ENCODE assay signal across 18 cellular contexts in the genomic region with DNA sequence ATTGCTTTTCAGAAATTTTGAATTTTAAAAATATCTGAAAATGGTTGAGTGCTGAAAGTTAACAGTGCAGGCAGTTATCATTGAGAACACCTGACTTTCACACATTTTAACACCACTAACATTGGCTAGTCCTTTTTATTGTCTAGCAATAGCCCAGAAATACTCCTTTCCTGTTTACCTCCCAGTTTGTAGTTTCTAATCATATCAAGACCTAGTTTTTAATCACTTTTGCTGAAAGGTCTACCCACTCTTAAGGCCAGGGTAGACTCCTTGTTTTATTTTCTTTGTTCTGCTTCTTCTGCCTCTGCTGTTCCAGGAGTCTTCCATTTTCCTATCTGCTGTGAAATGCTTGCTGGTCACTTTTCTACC.
DNase-seq lines count a peak whose midpoint lies in the region; ATAC-seq and TF ChIP-seq lines count a peak whose summit lies in the region.
"Had no signal": no experiment of that assay in that cellular context is flagged by ENCODE, and none has a peak within 500 bp of the region (broad histone marks: within the 10 kb centered on the region; RNA-seq: fewer than 3 reads in every experiment).

No MANE protein-coding gene starts in this region.

- DNase-seq in activated CD4-positive, alpha-beta T cell treated with anti-CD3 and anti-CD28 coated beads, Interleukin-2, amount 10 ng/mL, durations not matched to agents 24 days and 14 days: no peak
- DNase-seq in activated CD4-positive, alpha-beta T cell treated with anti-CD3 and anti-CD28 coated beads for 48 hours: no peak
- DNase-seq in effector memory CD8-positive, alpha-beta T cell: no peak
- DNase-seq in kidney tubule cell (ENCODE audit: low spot score): no peak
- DNase-seq in head of caudate nucleus: no peak
- no peak for DNase-seq in brain microvascular endothelial cell
- DNase-seq: activated gamma-delta T cell treated with Interleukin-2 at 50 U/mL for 16 hours, C1 segment of cervical spinal cord, DMS153, foreskin fibroblast, left cardiac atrium, midbrain, NCI-H2029 treated with DMSO at 0.1 percent for 48 hours, SIG-M5, transverse colon had no signal

- no peaks in the 10 kb centered on the region for H3K36me3 ChIP-seq in brain microvascular endothelial cell (replicated peaks)
- H3K36me3 ChIP-seq: transverse colon had no signal

- no peaks in the 10 kb centered on the region for H3K9me3 Mint-ChIP-seq in activated CD4-positive, alpha-beta T cell treated with anti-CD3 and anti-CD28 coated beads, Interleukin-2, amount 10 ng/mL, durations not matched to agents 24 days and 14 days
- H3K9me3 Mint-ChIP-seq in effector memory CD8-positive, alpha-beta T cell: no peaks in the 10 kb centered on the region
- H3K9me3 Mint-ChIP-seq: T-helper 1 cell treated with Interleukin-12 subunit alpha and Interleukin-12 subunit beta and Interleukin-4 antibody, amounts not matched to agents 30 μg/mL and 1 μg/mL, for 36 hours had no signal

- no peak overlapping the region for H3K4me3 ChIP-seq in brain microvascular endothelial cell (ENCODE audit: low read depth, low read length)
- H3K4me3 ChIP-seq: transverse colon had no signal

- H3K36me3 Mint-ChIP-seq in activated CD4-positive, alpha-beta T cell treated with anti-CD3 and anti-CD28 coated beads, Interleukin-2, amount 10 ng/mL, durations not matched to agents 24 days and 14 days (ENCODE audit: low read depth): no peaks in the 10 kb centered on the region
- peaks cover 4% of the 10 kb centered on the region for H3K36me3 Mint-ChIP-seq in effector memory CD8-positive, alpha-beta T cell (ENCODE audit: insufficient read depth)

- in situ Hi-C loops in brain microvascular endothelial cell (cut with HindIII; ENCODE audit: low pct_ligation_motif_present, low sequenced_read_pairs): no loop called here

- H3K27me3 Mint-ChIP-seq in activated CD4-positive, alpha-beta T cell treated with anti-CD3 and anti-CD28 coated beads, Interleukin-2, amount 10 ng/mL, durations not matched to agents 24 days and 14 days: no peaks in the 10 kb centered on the region
- H3K27me3 Mint-ChIP-seq in effector memory CD8-positive, alpha-beta T cell: no peaks in the 10 kb centered on the region

- TF ChIP-seq CTCF in brain microvascular endothelial cell (IDR thresholded peaks at IDR 0.05; ENCODE audit: low read depth, low read length, missing control alignments): no peak

- H3K27ac ChIP-seq in brain microvascular endothelial cell: no peak overlapping the region
- H3K27ac ChIP-seq: transverse colon had no signal

- ATAC-seq in GM21529 (IDR thresholded peaks at IDR 0.05; ENCODE audit: unreplicated experiment): peak; percentile 59
- peak; percentile 45 for ATAC-seq in HG03280 (IDR thresholded peaks at IDR 0.05; ENCODE audit: unreplicated experiment)
- ATAC-seq in effector memory CD8-positive, alpha-beta T cell (replicated peaks): no peak
- ATAC-seq: left cardiac atrium had no signal

- peak overlapping the region; percentile 20 for H3K27ac Mint-ChIP-seq in activated CD4-positive, alpha-beta T cell treated with anti-CD3 and anti-CD28 coated beads, Interleukin-2, amount 10 ng/mL, durations not matched to agents 24 days and 14 days
- peak overlapping the region; percentile 5 to 67 for H3K27ac Mint-ChIP-seq in effector memory CD8-positive, alpha-beta T cell
- H3K27ac Mint-ChIP-seq: T-helper 1 cell treated with Interleukin-12 subunit alpha and Interleukin-12 subunit beta and Interleukin-4 antibody, amounts not matched to agents 30 μg/mL and 1 μg/mL, for 36 hours had no signal

- H3K27me3 ChIP-seq in brain microvascular endothelial cell (replicated peaks): no peaks in the 10 kb centered on the region
- H3K27me3 ChIP-seq: transverse colon had no signal

- H3K4me1 Mint-ChIP-seq in activated CD4-positive, alpha-beta T cell treated with anti-CD3 and anti-CD28 coated beads, Interleukin-2, amount 10 ng/mL, durations not matched to agents 24 days and 14 days: peaks cover 17% of the 10 kb centered on the region
- peaks cover 13 to 29% of the 10 kb centered on the region in 2 donors for H3K4me1 Mint-ChIP-seq in effector memory CD8-positive, alpha-beta T cell (ENCODE audit: low read depth in 2 of 2)

- peak overlapping the region; percentile 2 for H3K4me3 Mint-ChIP-seq in activated CD4-positive, alpha-beta T cell treated with anti-CD3 and anti-CD28 coated beads, Interleukin-2, amount 10 ng/mL, durations not matched to agents 24 days and 14 days
- H3K4me3 Mint-ChIP-seq in effector memory CD8-positive, alpha-beta T cell: no peak overlapping the region
- H3K4me3 Mint-ChIP-seq: T-helper 1 cell treated with Interleukin-12 subunit alpha and Interleukin-12 subunit beta and Interleukin-4 antibody, amounts not matched to agents 30 μg/mL and 1 μg/mL, for 36 hours had no signal

- intact Hi-C loops in activated CD4-positive, alpha-beta T cell treated with anti-CD3 and anti-CD28 coated beads, Interleukin-2, amount 10 ng/mL, durations not matched to agents 24 days and 14 days (cut with micrococcal nuclease): loop anchor here (1.0 to 10.0 kb wide), 3 partner anchors 14 to 168 kb away; a partner anchor contains a TSS
- intact Hi-C loops in head of caudate nucleus (cut with DNase I): no loop called here
